ENCODE assay signal across 16 cellular contexts in the genomic region with DNA sequence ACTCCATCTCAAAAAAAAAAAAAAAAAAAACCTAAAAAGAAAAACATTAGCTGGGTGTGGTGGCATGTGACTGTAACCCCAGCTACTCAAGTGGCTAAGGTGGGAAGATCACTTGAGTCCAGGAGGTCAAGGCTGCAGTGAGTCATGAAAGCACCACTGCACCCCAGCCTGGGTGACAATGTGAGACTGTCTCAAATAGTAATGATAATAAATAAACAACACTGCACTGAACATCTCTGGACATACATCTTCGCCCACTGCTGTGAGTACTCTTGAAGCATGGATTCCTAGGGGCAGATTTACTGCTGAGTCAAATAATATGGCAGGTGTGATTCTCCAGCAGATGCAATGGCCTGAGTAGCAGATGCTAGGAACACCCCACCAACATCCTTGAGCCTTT. TPM values are rescaled to one million over a fixed set of nuclear protein-coding genes. Genes with fewer than 3 reads are reported as not detected.
A peak's percentile ranks its signal among the peaks of the same experiment; 100 is the strongest.
DNase-seq lines count a peak whose midpoint lies in the region; ATAC-seq, FAIRE-seq and TF ChIP-seq lines count a peak whose summit lies in the region.
"Had no signal": no experiment of that assay in that cellular context is flagged by ENCODE, and none has a peak within 500 bp of the region (broad histone marks: within the 10 kb centered on the region; RNA-seq: fewer than 3 reads in every experiment).

No MANE protein-coding gene starts in this region.

- no peak overlapping the region for H3K27ac Mint-ChIP-seq in astrocyte (ENCODE audit: unreplicated experiment)
- H3K27ac Mint-ChIP-seq in activated naive CD8-positive, alpha-beta T cell treated with anti-CD3 and anti-CD28 coated beads for 36 hours: no peak overlapping the region
- H3K27ac Mint-ChIP-seq: activated CD4-positive, alpha-beta T cell treated with anti-CD3 and anti-CD28 coated beads, Interleukin-2, amount 10 ng/mL, durations not matched to agents 24 days and 14 days; activated T-cell treated with anti-CD3 and anti-CD28 coated beads, Interleukin-2, amount 50 U/mL, for 72 hours; GM23338; T-helper 2 cell treated with Interferon-gamma antibody and Interleukin-4, amounts not matched to agents 5 μg/mL and 100 μg/mL, for 36 hours had no signal

- H3K4me3 ChIP-seq in HepG2 (replicated peaks in 1 of 3; ENCODE audit: insufficient read depth in 1 of 3, low read depth in 2 of 3, low read length in 3 of 3): no peak overlapping the region
- no peak overlapping the region for H3K4me3 ChIP-seq in right lobe of liver
- no peak overlapping the region for H3K4me3 ChIP-seq in astrocyte (ENCODE audit: insufficient read depth, low read depth, low read length)
- H3K4me3 ChIP-seq in mesenchymal stem cell (ENCODE audit: insufficient read depth in 1 of 2, low read depth in 1 of 2, low read length in 2 of 2): no peak overlapping the region
- no peak overlapping the region for H3K4me3 ChIP-seq in vagina
- H3K4me3 ChIP-seq in mucosa of descending colon: no peak overlapping the region
- H3K4me3 ChIP-seq: GM23338, hepatocyte had no signal

- H3K36me3 ChIP-seq in HepG2 (replicated peaks in 1 of 2; ENCODE audit: control insufficient read depth in 1 of 2, insufficient read depth in 2 of 2, low read length in 2 of 2) (no peaks in the 10 kb centered on the region; a peak in 1 of 5 replicates), right lobe of liver (no peaks in the 10 kb centered on the region), astrocyte (ENCODE audit: insufficient read depth, low read length) (no peaks in the 10 kb centered on the region), mesenchymal stem cell (ENCODE audit: control insufficient read depth in 1 of 2, insufficient read depth in 2 of 2, low read depth in 1 of 2, low read length in 2 of 2) (peaks cover 7 to 8% of the 10 kb centered on the region in 2 experiments), vagina (no peaks in the 10 kb centered on the region), mucosa of descending colon (ENCODE audit: low read depth) (no peaks in the 10 kb centered on the region)

- no peak overlapping the region for H2BK12ac ChIP-seq in mesenchymal stem cell (ENCODE audit: low read length in 2 of 2)

- no peak for TF ChIP-seq RAD21 in HepG2 (CRISPR knock-in tag; IDR thresholded peaks at IDR 0.05)

- H3K9me3 ChIP-seq in HepG2 (ENCODE audit: low read length): no peaks in the 10 kb centered on the region
- H3K9me3 ChIP-seq in right lobe of liver: no peaks in the 10 kb centered on the region
- no peaks in the 10 kb centered on the region for H3K9me3 ChIP-seq in astrocyte (ENCODE audit: insufficient read depth, low read depth, low read length)
- H3K9me3 ChIP-seq in mesenchymal stem cell (ENCODE audit: control insufficient read depth, low read length): no peaks in the 10 kb centered on the region
- H3K9me3 ChIP-seq in vagina: no peaks in the 10 kb centered on the region
- H3K9me3 ChIP-seq in mucosa of descending colon: no peaks in the 10 kb centered on the region

- H3K14ac ChIP-seq in mesenchymal stem cell (ENCODE audit: low read length in 2 of 2): no peak overlapping the region

- H3K4me1 ChIP-seq in HepG2 (ENCODE audit: insufficient read depth, low read length): peaks cover 29% of the 10 kb centered on the region
- H3K4me1 ChIP-seq in right lobe of liver: peaks cover 0 to 6% (median 2%) of the 10 kb centered on the region in 4 donors
- H3K4me1 ChIP-seq in astrocyte (ENCODE audit: insufficient read depth, low read length): peaks cover 37% of the 10 kb centered on the region
- H3K4me1 ChIP-seq in mesenchymal stem cell (ENCODE audit: control insufficient read depth, insufficient read depth, low read depth, low read length): peaks cover 38% of the 10 kb centered on the region
- peaks cover 48% of the 10 kb centered on the region for H3K4me1 ChIP-seq in vagina
- peaks cover 10% of the 10 kb centered on the region for H3K4me1 ChIP-seq in mucosa of descending colon (ENCODE audit: low read depth)

- ATAC-seq in HepG2 (peak; percentile 24; the same call in 2 of the 3 replicates), right lobe of liver (no peak), mucosa of descending colon (no peak)
- ATAC-seq: activated T-cell treated with anti-CD3 and anti-CD28 coated beads, Interleukin-2, amount 50 U/mL, for 72 hours; GM23338 had no signal

- H4K20me1 ChIP-seq in HepG2 (ENCODE audit: insufficient read depth, low read length) (no peaks in the 10 kb centered on the region), astrocyte (ENCODE audit: insufficient read depth, low read length) (no peaks in the 10 kb centered on the region)

- H3K36me3 Mint-ChIP-seq in astrocyte (ENCODE audit: low read depth, unreplicated experiment): peaks cover 9% of the 10 kb centered on the region
- no peaks in the 10 kb centered on the region for H3K36me3 Mint-ChIP-seq in activated naive CD8-positive, alpha-beta T cell treated with anti-CD3 and anti-CD28 coated beads for 36 hours

- no peak overlapping the region for H3K18ac ChIP-seq in mesenchymal stem cell (ENCODE audit: low read depth in 1 of 2, low read length in 2 of 2)

- TF ChIP-seq EP300 in HepG2 (IDR thresholded peaks at IDR 0.05; ENCODE audit: low read depth in 2 of 2, low read length in 2 of 2) (no peak), HepG2 (CRISPR knock-in tag; IDR thresholded peaks at IDR 0.05; ENCODE audit: borderline replicate concordance) (no peak)

- peak overlapping the region in 1 of 2 experiments; percentile 58 for H3K4ac ChIP-seq in mesenchymal stem cell (ENCODE audit: low read depth in 1 of 2, low read length in 2 of 2)

- peak overlapping the region; percentile 11 for H3K4me3 Mint-ChIP-seq in astrocyte (ENCODE audit: unreplicated experiment)
- H3K4me3 Mint-ChIP-seq in activated naive CD8-positive, alpha-beta T cell treated with anti-CD3 and anti-CD28 coated beads for 36 hours: no peak overlapping the region
- H3K4me3 Mint-ChIP-seq: activated CD4-positive, alpha-beta T cell treated with anti-CD3 and anti-CD28 coated beads, Interleukin-2, amount 10 ng/mL, durations not matched to agents 24 days and 14 days; GM23338; T-helper 2 cell treated with Interferon-gamma antibody and Interleukin-4, amounts not matched to agents 5 μg/mL and 100 μg/mL, for 36 hours had no signal

- H3K79me2 ChIP-seq in HepG2 (ENCODE audit: insufficient read depth, low read length) (no peaks in the 10 kb centered on the region), astrocyte (ENCODE audit: insufficient read depth, low read length) (no peaks in the 10 kb centered on the region)
- H3K79me2 ChIP-seq: hepatocyte had no signal

- BruUV-seq in HepG2 (replicated peaks; lab: Mats Ljungman, UMichigan): no TSS peak

- intact Hi-C loops in HepG2 (cut with micrococcal nuclease; ENCODE audit: unreplicated experiment): no loop called here
- intact Hi-C loops in right lobe of liver (cut with DNase I): no loop called here
- intact Hi-C loops in vagina (cut with DNase I): no loop called here
- intact Hi-C loops in mucosa of descending colon (cut with DNase I, micrococcal nuclease): no loop called here

- no peaks in the 10 kb centered on the region; a peak in 1 of 5 replicates for H3K27me3 ChIP-seq in HepG2 (ENCODE audit: control insufficient read depth in 1 of 2, insufficient read depth in 2 of 2, low read length in 2 of 2)
- H3K27me3 ChIP-seq in right lobe of liver: no peaks in the 10 kb centered on the region
- H3K27me3 ChIP-seq in astrocyte (ENCODE audit: insufficient read depth, low read length): no peaks in the 10 kb centered on the region
- H3K27me3 ChIP-seq in mesenchymal stem cell (ENCODE audit: control insufficient read depth in 1 of 2, insufficient read depth in 1 of 2, low read length in 2 of 2): no peaks in the 10 kb centered on the region
- no peaks in the 10 kb centered on the region for H3K27me3 ChIP-seq in vagina
- H3K27me3 ChIP-seq: hepatocyte had no signal

- DNase-seq in HepG2 (ENCODE audit: low spot score) (peak; percentile 68), right lobe of liver (no peak), astrocyte (ENCODE audit: low read depth) (no peak), mesenchymal stem cell (peak; percentile 46), vagina (ENCODE audit: extremely low spot score in 2 of 2) (no peak), mucosa of descending colon (no peak), DMS153 (lab: John Stamatoyannopoulos, UW) (no peak)
- no peak for DNase-seq in activated naive CD8-positive, alpha-beta T cell treated with anti-CD3 and anti-CD28 coated beads for 36 hours
- DNase-seq: activated CD4-positive, alpha-beta T cell treated with anti-CD3 and anti-CD28 coated beads, Interleukin-2, amount 10 ng/mL, durations not matched to agents 24 days and 14 days; activated T-cell treated with anti-CD3 and anti-CD28 coated beads, Interleukin-2, amount 50 U/mL, for 72 hours; mammary epithelial cell; NCI-H2081; occipital lobe had no signal

- H3K9ac ChIP-seq in HepG2 (ENCODE audit: insufficient read depth, low read depth, low read length) (no peak overlapping the region), astrocyte (ENCODE audit: low read length) (no peak overlapping the region), mesenchymal stem cell (ENCODE audit: low read length) (no peak overlapping the region)

- H2AK5ac ChIP-seq in mesenchymal stem cell (ENCODE audit: low read length, severe bottlenecking): no peak overlapping the region

- no peak overlapping the region for H2AFZ ChIP-seq in HepG2 (ENCODE audit: low read length)
- no peak overlapping the region for H2AFZ ChIP-seq in astrocyte (ENCODE audit: low read depth, low read length)
- no peak overlapping the region for H2AFZ ChIP-seq in mesenchymal stem cell (ENCODE audit: low read depth, low read length)
- H2AFZ ChIP-seq: GM23338, hepatocyte had no signal

- POLR2A ChIA-PET in HepG2 (lab: Yijun Ruan, JAX): interaction anchor here (0.6 to 1.5 kb wide), 4 partner anchors 25 to 1055 kb away, joined by 3 to 19 read pairs (median 4); no protein-coding TSS in a partner anchor

- in situ Hi-C loops in HepG2 (cut with HindIII; ENCODE audit: extremely low pct_ligation_motif_present, low pct_unique_long_range_greater_than_20kb): no loop called here

- H3K27ac ChIP-seq in HepG2 (ENCODE audit: extremely low read length, insufficient read depth, low read length): no peak overlapping the region
- H3K27ac ChIP-seq in right lobe of liver: no peak overlapping the region
- no peak overlapping the region for H3K27ac ChIP-seq in astrocyte (ENCODE audit: low read depth, low read length)
- H3K27ac ChIP-seq in mesenchymal stem cell (ENCODE audit: low read length, poor library complexity, severe bottlenecking): no peak overlapping the region
- H3K27ac ChIP-seq in vagina: peak overlapping the region; percentile 20
- H3K27ac ChIP-seq: hepatocyte had no signal

- no peak overlapping the region for H2BK15ac ChIP-seq in mesenchymal stem cell (ENCODE audit: low read depth, poor library complexity, severe bottlenecking)

- H3K4me1 Mint-ChIP-seq in astrocyte (ENCODE audit: low read depth, unreplicated experiment): peaks cover 21% of the 10 kb centered on the region
- H3K4me1 Mint-ChIP-seq in activated naive CD8-positive, alpha-beta T cell treated with anti-CD3 and anti-CD28 coated beads for 36 hours: peaks cover 23% of the 10 kb centered on the region
- H3K4me1 Mint-ChIP-seq: GM23338 had no signal

- no peak for FAIRE-seq in HepG2 (lab: Jason Lieb, UNC)
- FAIRE-seq in astrocyte (lab: Jason Lieb, UNC): no peak

- H2BK5ac ChIP-seq in mesenchymal stem cell (ENCODE audit: low read depth, low read length, poor library complexity, severe bottlenecking): no peak overlapping the region

- TF ChIP-seq POLR2A in HepG2 (IDR thresholded peaks at IDR 0.05; ENCODE audit: insufficient read depth in 1 of 2, low read depth in 2 of 2, low read length in 2 of 2) (no peak), right lobe of liver (IDR thresholded peaks at IDR 0.05) (no peak), vagina (IDR thresholded peaks at IDR 0.05) (no peak)

- WGBS in HepG2 (ENCODE audit: low lambda C conversion rate): 100% methylated on average over 1 of the region's 1 CpG
- no CpG with 5 or more reads among the region's 1 CpG for WGBS in right lobe of liver (ENCODE audit: insufficient coverage, low coverage, low lambda C conversion rate, missing lambda C conversion rate)
- WGBS in mesenchymal stem cell: 75% methylated on average over 1 of the region's 1 CpG

- H3K9me3 Mint-ChIP-seq in astrocyte (ENCODE audit: unreplicated experiment): no peaks in the 10 kb centered on the region
- no peaks in the 10 kb centered on the region for H3K9me3 Mint-ChIP-seq in activated naive CD8-positive, alpha-beta T cell treated with anti-CD3 and anti-CD28 coated beads for 36 hours
- H3K9me3 Mint-ChIP-seq: activated CD4-positive, alpha-beta T cell treated with anti-CD3 and anti-CD28 coated beads, Interleukin-2, amount 10 ng/mL, durations not matched to agents 24 days and 14 days; activated T-cell treated with anti-CD3 and anti-CD28 coated beads, Interleukin-2, amount 50 U/mL, for 72 hours; GM23338; T-helper 2 cell treated with Interferon-gamma antibody and Interleukin-4, amounts not matched to agents 5 μg/mL and 100 μg/mL, for 36 hours had no signal

- peaks cover under 1% of the 10 kb centered on the region for H3K79me1 ChIP-seq in mesenchymal stem cell (replicated peaks; ENCODE audit: low read length, poor library complexity, severe bottlenecking)

- CTCF ChIA-PET in HepG2 (lab: Yijun Ruan, JAX; ENCODE audit: low intra/inter-chr PET ratio, low total read pairs): no interaction called here

- no peak overlapping the region for H4K91ac ChIP-seq in mesenchymal stem cell (ENCODE audit: low read length)

- no peak overlapping the region for H3K23ac ChIP-seq in mesenchymal stem cell (ENCODE audit: low read length in 2 of 2)

- H3K4me2 ChIP-seq in HepG2 (ENCODE audit: low read depth, low read length): no peak overlapping the region
- H3K4me2 ChIP-seq in astrocyte (ENCODE audit: low read length): no peak overlapping the region
- H3K4me2 ChIP-seq in mesenchymal stem cell (ENCODE audit: low read length, poor library complexity, severe bottlenecking): no peak overlapping the region
- H3K4me2 ChIP-seq: GM23338, hepatocyte had no signal

- H3K27me3 Mint-ChIP-seq in astrocyte (ENCODE audit: low read depth, unreplicated experiment): no peaks in the 10 kb centered on the region
- no peaks in the 10 kb centered on the region for H3K27me3 Mint-ChIP-seq in activated naive CD8-positive, alpha-beta T cell treated with anti-CD3 and anti-CD28 coated beads for 36 hours

- no peak overlapping the region for H4K8ac ChIP-seq in mesenchymal stem cell (ENCODE audit: low read length)

- TF ChIP-seq CTCF in HepG2 (CRISPR knock-in tag; IDR thresholded peaks at IDR 0.05) (no peak), right lobe of liver (IDR thresholded peaks at IDR 0.05) (no peak), astrocyte (IDR thresholded peaks at IDR 0.05; ENCODE audit: insufficient read depth, low read depth, low read length) (no peak), vagina (IDR thresholded peaks at IDR 0.05) (no peak), mucosa of descending colon (IDR thresholded peaks at IDR 0.05) (no peak)

- H2BK120ac ChIP-seq in mesenchymal stem cell (ENCODE audit: low read depth, low read length): no peak overlapping the region

RNA-seq across cellular contexts. Expression of a gene that starts 23.7 kb away (rescaled TPM):
- 3.4 and 6.0 TPM in 2 replicates for total RNA-seq in HepG2 (2016; rRNA removed; fragmentation: Illumina TruSeq; extraction: Trizol)
- 2.0 and 2.1 TPM in 2 replicates for total RNA-seq in HepG2 (2016; cell fraction: cytosol; rRNA removed; fragmentation: Illumina TruSeq; extraction: Trizol; ENCODE audit: low read depth)
- 3.8 and 6.2 TPM in 2 replicates for total RNA-seq in HepG2 (2016; cell fraction: insoluble cytoplasmic fraction; rRNA removed; fragmentation: Illumina TruSeq; extraction: Trizol)
- total RNA-seq in HepG2 (2016; cell fraction: membrane; rRNA removed; fragmentation: Illumina TruSeq; extraction: Trizol): 4.2 and 4.6 TPM in 2 replicates
- total RNA-seq in HepG2 (2016; cell fraction: nucleus; rRNA removed; fragmentation: Illumina TruSeq; extraction: Trizol): 7.6 and 8.0 TPM in 2 replicates
- 4.8 and 5.1 TPM in 2 replicates for polyA plus RNA-seq in HepG2 (2011; rRNA removed)
- 2.5 and 4.1 TPM in 2 replicates for polyA plus RNA-seq in HepG2 (2011; cell fraction: cytosol; rRNA removed)
- polyA plus RNA-seq in HepG2 (2011; cell fraction: nucleus; rRNA removed): 9.9 and 12.0 TPM in 2 replicates
- polyA plus RNA-seq in HepG2 (2012): 2.4 and 3.6 TPM in 2 replicates
- polyA plus RNA-seq in HepG2 (2016; cell fraction: cytosol; fragmentation: Illumina TruSeq; extraction: Trizol; ENCODE audit: low read depth): 0.78 and 1.3 TPM in 2 replicates
- polyA plus RNA-seq in HepG2 (2016; cell fraction: insoluble cytoplasmic fraction; fragmentation: Illumina TruSeq; extraction: Trizol; ENCODE audit: low read depth): 2.3 and 4.0 TPM in 2 replicates
- polyA plus RNA-seq in HepG2 (2016; cell fraction: membrane; fragmentation: Illumina TruSeq; extraction: Trizol; ENCODE audit: low read depth): 1.7 and 2.1 TPM in 2 replicates
- polyA plus RNA-seq in HepG2 (2016; cell fraction: nucleus; fragmentation: Illumina TruSeq; extraction: Trizol; ENCODE audit: insufficient read depth, low read depth): 12.6 and 14.0 TPM in 2 replicates
- polyA minus RNA-seq in HepG2 (2011; rRNA and poly(A)+ RNA removed; ENCODE audit: low replicate concordance): 16.7 and 18.1 TPM in 2 replicates
- polyA minus RNA-seq in HepG2 (2011; cell fraction: cytosol; rRNA and poly(A)+ RNA removed): 4.4 and 4.7 TPM in 2 replicates
- polyA minus RNA-seq in HepG2 (2011; cell fraction: nucleus; rRNA and poly(A)+ RNA removed): 9.8 and 10.9 TPM in 2 replicates
- 1 to 10 TPM in 2 of 6 experiments, under 1 TPM in 4; 0.48 to 1.4 (median 0.94) TPM for total RNA-seq in right lobe of liver
- 11.6 and 12.9 TPM in 2 replicates for total RNA-seq in astrocyte
- 4.3 TPM for polyA plus RNA-seq in mesenchymal stem cell (2013, experiment 1 of 2)
- 4.2 TPM for polyA plus RNA-seq in mesenchymal stem cell (2013, experiment 2 of 2)
- total RNA-seq in vagina: 4.2 TPM
- total RNA-seq in mucosa of descending colon: 1 to 10 TPM; 6.3 to 8.2 (median 6.4) TPM
- total RNA-seq in activated naive CD8-positive, alpha-beta T cell treated with anti-CD3 and anti-CD28 coated beads for 36 hours: 1 to 10 TPM; 3.6 TPM

RNA-seq across cellular contexts. Expression of a gene that starts 32.4 kb away (rescaled TPM):
- total RNA-seq in HepG2 (2016; rRNA removed; fragmentation: Illumina TruSeq; extraction: Trizol) (10.6 and 14.6 TPM in 2 replicates), right lobe of liver (10 to 100 TPM in 5 of 6 experiments, 1 to 10 TPM in 1; 9.9 to 18.8 (median 14.1) TPM), astrocyte (13.3 and 16.1 TPM in 2 replicates), vagina (26.0 TPM), mucosa of descending colon (10 to 100 TPM; 17.0 to 25.0 (median 23.7) TPM)
- 4.5 and 4.8 TPM in 2 replicates for total RNA-seq in HepG2 (2016; cell fraction: cytosol; rRNA removed; fragmentation: Illumina TruSeq; extraction: Trizol; ENCODE audit: low read depth)
- 12.7 and 14.8 TPM in 2 replicates for total RNA-seq in HepG2 (2016; cell fraction: insoluble cytoplasmic fraction; rRNA removed; fragmentation: Illumina TruSeq; extraction: Trizol)
- total RNA-seq in HepG2 (2016; cell fraction: membrane; rRNA removed; fragmentation: Illumina TruSeq; extraction: Trizol): 8.7 and 8.8 TPM in 2 replicates
- 11.1 and 14.0 TPM in 2 replicates for total RNA-seq in HepG2 (2016; cell fraction: nucleus; rRNA removed; fragmentation: Illumina TruSeq; extraction: Trizol)
- polyA plus RNA-seq in HepG2 (2011; rRNA removed): 13.2 and 15.5 TPM in 2 replicates
- polyA plus RNA-seq in HepG2 (2011; cell fraction: cytosol; rRNA removed): 10.6 and 23.9 TPM in 2 replicates
- 115 and 150 TPM in 2 replicates for polyA plus RNA-seq in HepG2 (2011; cell fraction: nucleus; rRNA removed)
- polyA plus RNA-seq in HepG2 (2012): 6.2 and 7.8 TPM in 2 replicates
- polyA plus RNA-seq in HepG2 (2016; cell fraction: cytosol; fragmentation: Illumina TruSeq; extraction: Trizol; ENCODE audit: low read depth): 7.1 and 7.6 TPM in 2 replicates
- polyA plus RNA-seq in HepG2 (2016; cell fraction: insoluble cytoplasmic fraction; fragmentation: Illumina TruSeq; extraction: Trizol; ENCODE audit: low read depth): 14.3 and 16.0 TPM in 2 replicates
- polyA plus RNA-seq in HepG2 (2016; cell fraction: membrane; fragmentation: Illumina TruSeq; extraction: Trizol; ENCODE audit: low read depth): 10.5 and 12.0 TPM in 2 replicates
- polyA plus RNA-seq in HepG2 (2016; cell fraction: nucleus; fragmentation: Illumina TruSeq; extraction: Trizol; ENCODE audit: insufficient read depth, low read depth): 40.3 and 43.3 TPM in 2 replicates
- polyA minus RNA-seq in HepG2 (2011; rRNA and poly(A)+ RNA removed; ENCODE audit: low replicate concordance): 20.5 and 24.4 TPM in 2 replicates
- polyA minus RNA-seq in HepG2 (2011; cell fraction: cytosol; rRNA and poly(A)+ RNA removed): 6.2 and 10.0 TPM in 2 replicates
- 14.0 and 15.5 TPM in 2 replicates for polyA minus RNA-seq in HepG2 (2011; cell fraction: nucleus; rRNA and poly(A)+ RNA removed)
- 5.8 TPM for polyA plus RNA-seq in mesenchymal stem cell (2013, experiment 1 of 2)
- 6.2 TPM for polyA plus RNA-seq in mesenchymal stem cell (2013, experiment 2 of 2)
- total RNA-seq in activated naive CD8-positive, alpha-beta T cell treated with anti-CD3 and anti-CD28 coated beads for 36 hours: 10 to 100 TPM; 26.8 to 31.8 TPM

RNA-seq across cellular contexts. Expression of a gene that starts 37.9 kb away (rescaled TPM):
- total RNA-seq in HepG2 (2016; rRNA removed; fragmentation: Illumina TruSeq; extraction: Trizol) (178 and 220 TPM in 2 replicates), right lobe of liver (100 to 1,000 TPM in 5 of 6 experiments, 10 to 100 TPM in 1; 84.7 to 146 (median 110) TPM), astrocyte (121 and 122 TPM in 2 replicates), vagina (147 TPM), mucosa of descending colon (100 to 1,000 TPM; 127 to 171 (median 128) TPM)
- 710 and 791 TPM in 2 replicates for total RNA-seq in HepG2 (2016; cell fraction: cytosol; rRNA removed; fragmentation: Illumina TruSeq; extraction: Trizol; ENCODE audit: low read depth)
- total RNA-seq in HepG2 (2016; cell fraction: insoluble cytoplasmic fraction; rRNA removed; fragmentation: Illumina TruSeq; extraction: Trizol): 169 and 227 TPM in 2 replicates
- total RNA-seq in HepG2 (2016; cell fraction: membrane; rRNA removed; fragmentation: Illumina TruSeq; extraction: Trizol): 491 and 557 TPM in 2 replicates
- 80.1 and 103 TPM in 2 replicates for total RNA-seq in HepG2 (2016; cell fraction: nucleus; rRNA removed; fragmentation: Illumina TruSeq; extraction: Trizol)
- polyA plus RNA-seq in HepG2 (2011; rRNA removed): 155 and 179 TPM in 2 replicates
- 176 and 208 TPM in 2 replicates for polyA plus RNA-seq in HepG2 (2011; cell fraction: cytosol; rRNA removed)
- 332 and 368 TPM in 2 replicates for polyA plus RNA-seq in HepG2 (2011; cell fraction: nucleus; rRNA removed)
- polyA plus RNA-seq in HepG2 (2012): 109 and 121 TPM in 2 replicates
- 761 and 860 TPM in 2 replicates for polyA plus RNA-seq in HepG2 (2016; cell fraction: cytosol; fragmentation: Illumina TruSeq; extraction: Trizol; ENCODE audit: low read depth)
- 159 and 186 TPM in 2 replicates for polyA plus RNA-seq in HepG2 (2016; cell fraction: insoluble cytoplasmic fraction; fragmentation: Illumina TruSeq; extraction: Trizol; ENCODE audit: low read depth)
- 440 and 496 TPM in 2 replicates for polyA plus RNA-seq in HepG2 (2016; cell fraction: membrane; fragmentation: Illumina TruSeq; extraction: Trizol; ENCODE audit: low read depth)
- 178 and 189 TPM in 2 replicates for polyA plus RNA-seq in HepG2 (2016; cell fraction: nucleus; fragmentation: Illumina TruSeq; extraction: Trizol; ENCODE audit: insufficient read depth, low read depth)
- 30.5 and 34.7 TPM in 2 replicates for polyA minus RNA-seq in HepG2 (2011; rRNA and poly(A)+ RNA removed; ENCODE audit: low replicate concordance)
- polyA minus RNA-seq in HepG2 (2011; cell fraction: cytosol; rRNA and poly(A)+ RNA removed): 30.8 and 31.7 TPM in 2 replicates
- 19.3 and 22.6 TPM in 2 replicates for polyA minus RNA-seq in HepG2 (2011; cell fraction: nucleus; rRNA and poly(A)+ RNA removed)
- 142 TPM for polyA plus RNA-seq in mesenchymal stem cell (2013, experiment 1 of 2)
- polyA plus RNA-seq in mesenchymal stem cell (2013, experiment 2 of 2): 146 TPM
- total RNA-seq in activated naive CD8-positive, alpha-beta T cell treated with anti-CD3 and anti-CD28 coated beads for 36 hours: 100 to 1,000 TPM; 165 to 168 TPM

RNA-seq across cellular contexts. Expression of a gene that starts 46.7 kb away (rescaled TPM):
- total RNA-seq in HepG2 (2016; rRNA removed; fragmentation: Illumina TruSeq; extraction: Trizol) (5.3 TPM in 2 replicates), right lobe of liver (1 to 10 TPM; 5.2 to 6.7 (median 6.0) TPM), astrocyte (27.1 and 31.4 TPM in 2 replicates), vagina (34.9 TPM), mucosa of descending colon (100 to 1,000 TPM in 1 of 3 donors, 10 to 100 TPM in 2; 50.7 to 108 (median 81.8) TPM)
- total RNA-seq in HepG2 (2016; cell fraction: cytosol; rRNA removed; fragmentation: Illumina TruSeq; extraction: Trizol; ENCODE audit: low read depth): 1.5 and 1.6 TPM in 2 replicates
- 4.0 and 5.3 TPM in 2 replicates for total RNA-seq in HepG2 (2016; cell fraction: insoluble cytoplasmic fraction; rRNA removed; fragmentation: Illumina TruSeq; extraction: Trizol)
- 5.1 and 5.2 TPM in 2 replicates for total RNA-seq in HepG2 (2016; cell fraction: membrane; rRNA removed; fragmentation: Illumina TruSeq; extraction: Trizol)
- total RNA-seq in HepG2 (2016; cell fraction: nucleus; rRNA removed; fragmentation: Illumina TruSeq; extraction: Trizol): 3.6 and 4.5 TPM in 2 replicates
- polyA plus RNA-seq in HepG2 (2011; rRNA removed): 4.6 and 4.8 TPM in 2 replicates
- polyA plus RNA-seq in HepG2 (2011; cell fraction: cytosol; rRNA removed): 7.4 and 7.7 TPM in 2 replicates
- polyA plus RNA-seq in HepG2 (2011; cell fraction: nucleus; rRNA removed): 7.8 and 10.1 TPM in 2 replicates
- polyA plus RNA-seq in HepG2 (2012): 4.7 and 5.8 TPM in 2 replicates
- 1.9 and 2.0 TPM in 2 replicates for polyA plus RNA-seq in HepG2 (2016; cell fraction: cytosol; fragmentation: Illumina TruSeq; extraction: Trizol; ENCODE audit: low read depth)
- polyA plus RNA-seq in HepG2 (2016; cell fraction: insoluble cytoplasmic fraction; fragmentation: Illumina TruSeq; extraction: Trizol; ENCODE audit: low read depth): 6.9 and 8.5 TPM in 2 replicates
- 4.4 and 4.6 TPM in 2 replicates for polyA plus RNA-seq in HepG2 (2016; cell fraction: membrane; fragmentation: Illumina TruSeq; extraction: Trizol; ENCODE audit: low read depth)
- 8.1 and 10.3 TPM in 2 replicates for polyA plus RNA-seq in HepG2 (2016; cell fraction: nucleus; fragmentation: Illumina TruSeq; extraction: Trizol; ENCODE audit: insufficient read depth, low read depth)
- polyA minus RNA-seq in HepG2 (2011; rRNA and poly(A)+ RNA removed; ENCODE audit: low replicate concordance): 7.0 and 9.7 TPM in 2 replicates
- polyA minus RNA-seq in HepG2 (2011; cell fraction: cytosol; rRNA and poly(A)+ RNA removed): 6.2 and 6.3 TPM in 2 replicates
- 8.0 and 8.7 TPM in 2 replicates for polyA minus RNA-seq in HepG2 (2011; cell fraction: nucleus; rRNA and poly(A)+ RNA removed)
- polyA plus RNA-seq in mesenchymal stem cell (2013, experiment 1 of 2): 23.0 TPM
- polyA plus RNA-seq in mesenchymal stem cell (2013, experiment 2 of 2): 23.9 TPM
- 10 to 100 TPM; 27.0 to 28.2 TPM for total RNA-seq in activated naive CD8-positive, alpha-beta T cell treated with anti-CD3 and anti-CD28 coated beads for 36 hours

Comparison
In these comparisons a context has a peak if more than half of its experiments do, and no peak if none do; other contexts are left out.
1. DNase-seq: peak in HepG2 (single experiment) and mesenchymal stem cell (single experiment); none in right lobe of liver (0 of 3), astrocyte (single experiment), vagina (0 of 2), mucosa of descending colon (0 of 3), DMS153 (single experiment) and activated naive CD8-positive, alpha-beta T cell treated with anti-CD3 and anti-CD28 coated beads for 36 hours (single experiment).